Comparison of ENCODE assay signal across 2 cellular contexts in genomic region chr11:91768783-91769182, GRCh38.
TF ChIP-seq lines count a peak whose summit lies in the region.

No MANE protein-coding gene starts in this region.

TF ChIP-seq in GM23338, 12 proteins besides CTCF, POLR2A, EP300 and RAD21 (continued from another document):
- no peak for TF ChIP-seq REST (IDR thresholded peaks at IDR 0.05; ENCODE audit: unreplicated experiment)
- no peak for TF ChIP-seq ZNF462 (CRISPR knock-in tag; IDR thresholded peaks at IDR 0.05)

TF ChIP-seq in H1, 55 proteins besides CTCF, POLR2A, EP300 and RAD21 (continued from another document):
- TF ChIP-seq USF2 (IDR thresholded peaks at IDR 0.05; ENCODE audit: low read length) (no peak), RNF2 (IDR thresholded peaks at IDR 0.05; ENCODE audit: borderline replicate concordance, low read depth, low read length, missing control alignments, poor library complexity, severe bottlenecking) (no peak), HDAC6 (IDR thresholded peaks at IDR 0.05; ENCODE audit: low read depth, low read length) (no peak), CEBPB (IDR thresholded peaks at IDR 0.05; ENCODE audit: low read depth, low read length) (no peak), SIN3A (conservative IDR thresholded peaks at IDR 0.05 in 1 of 2, IDR thresholded peaks at IDR 0.05 in 1 of 2; ENCODE audit: low read depth in 1 of 2, low read length in 2 of 2) (no peak), SIX5 (IDR thresholded peaks at IDR 0.05; ENCODE audit: low read depth, low read length) (no peak), CTBP2 (IDR thresholded peaks at IDR 0.05; ENCODE audit: borderline replicate concordance, insufficient read depth, insufficient read length, low read length) (no peak), ATF2 (IDR thresholded peaks at IDR 0.05; ENCODE audit: low read length) (no peak)
TF ChIP-seq in H1: peak in this region for 0.
